9 cellular contexts compared by ENCODE assay signal in the genomic region with DNA sequence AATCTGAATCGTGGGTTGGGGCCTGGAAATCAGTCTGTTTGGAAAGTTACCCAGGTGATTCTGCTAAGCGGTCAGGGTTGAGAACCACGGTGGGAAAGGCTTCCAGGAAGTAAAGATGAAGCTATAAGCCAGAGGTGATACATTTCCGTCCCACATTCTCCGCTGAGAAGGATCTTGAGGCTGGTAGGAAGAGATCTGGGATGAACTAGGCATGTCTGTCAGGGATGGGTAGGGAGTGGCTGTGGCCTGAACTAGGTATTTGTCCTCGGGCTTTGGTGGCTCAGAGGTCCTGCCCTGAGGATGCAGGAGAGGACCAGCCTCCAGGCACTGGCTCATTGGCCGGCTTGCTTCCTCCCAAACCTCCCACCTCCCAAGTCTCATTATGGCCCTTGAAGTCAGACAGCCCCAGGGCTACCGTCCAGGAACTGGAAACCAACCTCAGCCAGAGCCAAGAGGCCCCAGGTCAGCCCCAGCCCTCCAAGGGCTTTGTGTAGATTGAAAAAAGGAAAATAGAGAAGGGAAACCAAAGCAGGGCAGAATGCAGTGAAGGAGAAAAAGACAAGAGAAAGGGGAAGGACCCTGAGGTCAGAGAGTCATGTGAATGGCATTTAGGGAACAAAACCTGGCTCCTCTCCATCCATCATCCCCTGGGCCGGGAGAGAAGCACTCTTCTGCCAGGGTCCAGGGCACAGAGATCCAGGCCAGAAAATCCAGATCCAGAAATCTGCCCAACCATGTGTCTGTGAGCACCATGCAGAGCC.
DNase-seq lines count a peak whose midpoint lies in the region; ATAC-seq and TF ChIP-seq lines count a peak whose summit lies in the region.
"Had no signal": no experiment of that assay in that cellular context is flagged by ENCODE, and none has a peak within 500 bp of the region (broad histone marks: within the 10 kb centered on the region; RNA-seq: fewer than 3 reads in every experiment).

No MANE protein-coding gene starts in this region.

- ATAC-seq in HG03280 (IDR thresholded peaks at IDR 0.05; ENCODE audit: unreplicated experiment) (no peak), HG02885 (IDR thresholded peaks at IDR 0.05; ENCODE audit: poor library complexity, unreplicated experiment) (no peak)
- ATAC-seq in activated CD8-positive, alpha-beta memory T cell treated with anti-CD3 and anti-CD28 coated beads, Interleukin-2, amount 10 ng/mL, durations not matched to agents 7 days and 5 days: no peak

- peaks cover 65% of the 10 kb centered on the region for H3K4me1 Mint-ChIP-seq in osteocyte (ENCODE audit: unreplicated experiment)
- H3K4me1 Mint-ChIP-seq in activated CD8-positive, alpha-beta memory T cell treated with anti-CD3 and anti-CD28 coated beads, Interleukin-2, amount 10 ng/mL, durations not matched to agents 7 days and 5 days: no peaks in the 10 kb centered on the region

- H3K36me3 ChIP-seq in esophagus muscularis mucosa: no peaks in the 10 kb centered on the region

- H3K9me3 Mint-ChIP-seq in osteocyte (ENCODE audit: unreplicated experiment): no peaks in the 10 kb centered on the region
- H3K9me3 Mint-ChIP-seq in activated CD8-positive, alpha-beta memory T cell treated with anti-CD3 and anti-CD28 coated beads, Interleukin-2, amount 10 ng/mL, durations not matched to agents 7 days and 5 days (ENCODE audit: low read depth): no peaks in the 10 kb centered on the region

- peaks cover 57 to 82% (median 68%) of the 10 kb centered on the region in 4 donors for H3K4me1 ChIP-seq in esophagus muscularis mucosa

- peak; percentile 91 for DNase-seq in ELF-1 (ENCODE audit: low read depth, low spot score)
- peak; percentile 64 for DNase-seq in NB4 (ENCODE audit: low read depth)
- DNase-seq in esophagus muscularis mucosa (ENCODE audit: extremely low spot score): no peak
- no peak for DNase-seq in osteocyte (ENCODE audit: extremely low spot score, unreplicated experiment)
- no peak for DNase-seq in NCI-H1436 (lab: John Stamatoyannopoulos, UW)
- DNase-seq in activated CD8-positive, alpha-beta memory T cell treated with anti-CD3 and anti-CD28 coated beads, Interleukin-2, amount 10 ng/mL, durations not matched to agents 7 days and 5 days: no peak
- DNase-seq: activated CD4-positive, alpha-beta T cell treated with anti-CD3 and anti-CD28 coated beads, Interleukin-2, amount 50 U/mL, for 4 hours had no signal

- no peak for TF ChIP-seq CTCF in NB4 (IDR thresholded peaks at IDR 0.05; ENCODE audit: low read depth, low read length)
- no peak for TF ChIP-seq CTCF in esophagus muscularis mucosa (IDR thresholded peaks at IDR 0.05)
- no peak for TF ChIP-seq CTCF in osteocyte (IDR thresholded peaks at IDR 0.05)

- no peak overlapping the region for H3K4me3 Mint-ChIP-seq in osteocyte (ENCODE audit: unreplicated experiment)
- no peak overlapping the region for H3K4me3 Mint-ChIP-seq in activated CD8-positive, alpha-beta memory T cell treated with anti-CD3 and anti-CD28 coated beads, Interleukin-2, amount 10 ng/mL, durations not matched to agents 7 days and 5 days

- H3K27me3 ChIP-seq in esophagus muscularis mucosa: no peaks in the 10 kb centered on the region

- CTCF ChIA-PET in activated CD8-positive, alpha-beta memory T cell treated with anti-CD3 and anti-CD28 coated beads, Interleukin-2, amount 10 ng/mL, durations not matched to agents 7 days and 5 days (lab: Charles Lee): no interaction called here

- no peaks in the 10 kb centered on the region for H3K36me3 Mint-ChIP-seq in osteocyte (ENCODE audit: unreplicated experiment)
- peaks cover 4% of the 10 kb centered on the region for H3K36me3 Mint-ChIP-seq in activated CD8-positive, alpha-beta memory T cell treated with anti-CD3 and anti-CD28 coated beads, Interleukin-2, amount 10 ng/mL, durations not matched to agents 7 days and 5 days

- peak overlapping the region; percentile 64 for H3K27ac Mint-ChIP-seq in osteocyte (ENCODE audit: unreplicated experiment)
- H3K27ac Mint-ChIP-seq in activated CD8-positive, alpha-beta memory T cell treated with anti-CD3 and anti-CD28 coated beads, Interleukin-2, amount 10 ng/mL, durations not matched to agents 7 days and 5 days: no peak overlapping the region

- no peak for TF ChIP-seq EP300 in esophagus muscularis mucosa (IDR thresholded peaks at IDR 0.05)

- intact Hi-C loops in esophagus muscularis mucosa (cut with DNase I): loop anchor here (10.0 kb wide), 1 partner anchor 82 kb away; no protein-coding TSS in a partner anchor

- H3K27me3 Mint-ChIP-seq in osteocyte (ENCODE audit: unreplicated experiment): no peaks in the 10 kb centered on the region
- no peaks in the 10 kb centered on the region for H3K27me3 Mint-ChIP-seq in activated CD8-positive, alpha-beta memory T cell treated with anti-CD3 and anti-CD28 coated beads, Interleukin-2, amount 10 ng/mL, durations not matched to agents 7 days and 5 days

- H3K9me3 ChIP-seq in esophagus muscularis mucosa: no peaks in the 10 kb centered on the region

- WGBS in esophagus muscularis mucosa: 63% methylated on average over 9 of the region's 9 CpGs

- H3K4me3 ChIP-seq in NB4 (ENCODE audit: low read depth, low read length): no peak overlapping the region
- H3K4me3 ChIP-seq in esophagus muscularis mucosa: no peak overlapping the region

- TF ChIP-seq POLR2A in NB4 (IDR thresholded peaks at IDR 0.05; ENCODE audit: extremely low read depth, insufficient read length): no peak
- TF ChIP-seq POLR2A in esophagus muscularis mucosa (IDR thresholded peaks at IDR 0.05; ENCODE audit: low read depth): no peak

- peak overlapping the region; percentile 75 to 85 (median 82) for H3K27ac ChIP-seq in esophagus muscularis mucosa (replicated peaks in 1 of 4)

Comparison
In these comparisons a context has a peak if more than half of its experiments do, and no peak if none do; other contexts are left out.
1. DNase-seq: peak in ELF-1 (single experiment) and NB4 (single experiment); none in esophagus muscularis mucosa (single experiment), osteocyte (single experiment), NCI-H1436 (single experiment) and activated CD8-positive, alpha-beta memory T cell treated with anti-CD3 and anti-CD28 coated beads, Interleukin-2, amount 10 ng/mL, durations not matched to agents 7 days and 5 days (single experiment).